Comparison of ENCODE assay signal across 18 cellular contexts in the genomic region with DNA sequence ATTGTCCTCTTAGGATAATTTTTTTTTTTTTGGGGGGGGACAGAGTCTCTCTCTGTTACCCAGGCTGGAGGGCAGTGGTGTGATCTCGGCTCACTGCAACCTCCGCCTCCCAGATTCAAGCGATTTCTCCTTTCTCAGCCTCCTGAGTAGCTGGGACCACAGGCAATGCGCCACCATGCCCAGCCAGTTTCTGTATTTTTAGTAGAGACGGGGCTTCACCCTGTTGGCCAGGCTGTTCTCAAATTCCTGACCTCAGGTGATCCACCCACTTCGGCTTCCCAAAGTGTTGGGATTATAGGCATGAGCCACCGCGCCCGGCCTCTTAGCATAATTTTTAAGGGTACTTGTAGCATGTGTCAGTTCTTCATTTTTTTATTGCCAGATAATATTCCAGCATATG.
A peak's percentile ranks its signal among the peaks of the same experiment; 100 is the strongest.
DNase-seq lines count a peak whose midpoint lies in the region; ATAC-seq, FAIRE-seq and TF ChIP-seq lines count a peak whose summit lies in the region.
"Had no signal": no experiment of that assay in that cellular context is flagged by ENCODE, and none has a peak within 500 bp of the region (broad histone marks: within the 10 kb centered on the region; RNA-seq: fewer than 3 reads in every experiment).

No MANE protein-coding gene starts in this region.

- H2BK15ac ChIP-seq in H9 (ENCODE audit: low read depth, low read length) = no peak overlapping the region

- H3K36me3 Mint-ChIP-seq in H9 (ENCODE audit: insufficient read depth in 1 of 3, low read depth in 3 of 3) = peaks cover 0 to 4% (median 0%) of the 10 kb centered on the region in 3 experiments; a peak in 2 of 7 replicates
- H3K36me3 Mint-ChIP-seq in astrocyte (ENCODE audit: low read depth, unreplicated experiment) = peaks cover 13% of the 10 kb centered on the region
- H3K36me3 Mint-ChIP-seq in osteocyte (ENCODE audit: unreplicated experiment) = peaks cover 13% of the 10 kb centered on the region

- H3K36me3 ChIP-seq in astrocyte (ENCODE audit: insufficient read depth, low read length) (no peaks in the 10 kb centered on the region), adrenal gland (replicated peaks in 1 of 2) (no peaks in the 10 kb centered on the region), HAP-1 (replicated peaks) (no peaks in the 10 kb centered on the region)
- H3K36me3 ChIP-seq: BE2C had no signal

- H3K4ac ChIP-seq in H9 (ENCODE audit: low read depth, low read length) = no peak overlapping the region

- no peak overlapping the region for H2BK12ac ChIP-seq in H9 (ENCODE audit: insufficient read length, low read depth, low read length)

- no peak for TF ChIP-seq POLR2A in adrenal gland (IDR thresholded peaks at IDR 0.05)

- H3K27me3 ChIP-seq in H9 (ENCODE audit: insufficient read depth, low read length) = no peaks in the 10 kb centered on the region
- no peaks in the 10 kb centered on the region for H3K27me3 ChIP-seq in astrocyte (ENCODE audit: insufficient read depth, low read length)
- no peaks in the 10 kb centered on the region for H3K27me3 ChIP-seq in adrenal gland
- no peaks in the 10 kb centered on the region for H3K27me3 ChIP-seq in HAP-1 (ENCODE audit: low read depth)
- H3K27me3 ChIP-seq: BE2C had no signal

- WGBS in H9 (ENCODE audit: extremely low coverage, insufficient read length, low lambda C conversion rate) = no CpG with 5 or more reads among the region's 9 CpGs
- WGBS in adrenal gland, 4 donors = 94 to 98% (median 97%) methylated on average over 8 to 9 of the region's 9 CpGs

- H3K27ac Mint-ChIP-seq in H9 = peak overlapping the region in 2 of 3 experiments; percentile 28 to 53; a peak in 4 of 7 replicates
- peak overlapping the region; percentile 69 for H3K27ac Mint-ChIP-seq in astrocyte (ENCODE audit: unreplicated experiment)
- H3K27ac Mint-ChIP-seq in osteocyte (ENCODE audit: unreplicated experiment) = peak overlapping the region; percentile 27
- H3K27ac Mint-ChIP-seq: CD4-positive, alpha-beta memory T cell; HFFc6 had no signal

- H4K91ac ChIP-seq in H9 (ENCODE audit: insufficient read length, low read depth, low read length) = no peak overlapping the region

- no peak overlapping the region for H3T11ph ChIP-seq in H9 (ENCODE audit: low read length)

- H4K5ac ChIP-seq in H9 (ENCODE audit: insufficient read length, low read depth, low read length) = no peak overlapping the region

- H2AFZ ChIP-seq in H9 (ENCODE audit: low read length) (no peak overlapping the region), astrocyte (ENCODE audit: low read depth, low read length) (no peak overlapping the region)
- H2AFZ ChIP-seq: GM23248 had no signal

- H2AK5ac ChIP-seq in H9 (ENCODE audit: insufficient read length, low read length) = no peak overlapping the region

- in situ Hi-C loops in HAP-1 (cut with MboI; ENCODE audit: low sequenced_read_pairs) = no loop called here

- H2BK20ac ChIP-seq in H9 (ENCODE audit: low read depth, low read length, poor library complexity, severe bottlenecking) = no peak overlapping the region

- H3K9me3 Mint-ChIP-seq in H9 = no peaks in the 10 kb centered on the region
- H3K9me3 Mint-ChIP-seq in astrocyte (ENCODE audit: unreplicated experiment) = no peaks in the 10 kb centered on the region
- H3K9me3 Mint-ChIP-seq in osteocyte (ENCODE audit: unreplicated experiment) = no peaks in the 10 kb centered on the region
- H3K9me3 Mint-ChIP-seq: CD4-positive, alpha-beta memory T cell; HFFc6 had no signal

- no peaks in the 10 kb centered on the region for H3K27me3 Mint-ChIP-seq in H9 (ENCODE audit: low read depth)
- no peaks in the 10 kb centered on the region for H3K27me3 Mint-ChIP-seq in astrocyte (ENCODE audit: low read depth, unreplicated experiment)
- no peaks in the 10 kb centered on the region for H3K27me3 Mint-ChIP-seq in osteocyte (ENCODE audit: unreplicated experiment)
- H3K27me3 Mint-ChIP-seq: CD4-positive, alpha-beta memory T cell had no signal

- no peak overlapping the region for H3K23ac ChIP-seq in H9 (ENCODE audit: insufficient read length, low read depth, low read length)

- H3K4me3 ChIP-seq in astrocyte (ENCODE audit: insufficient read depth, low read depth, low read length) (no peak overlapping the region), adrenal gland (no peak overlapping the region), HAP-1 (no peak overlapping the region)
- H3K4me3 ChIP-seq: GM23248 had no signal

- H3K79me2 ChIP-seq in H9 (ENCODE audit: insufficient read depth, low read length) = no peaks in the 10 kb centered on the region; the same call in 1 of the 2 replicates
- peaks cover 99% of the 10 kb centered on the region for H3K79me2 ChIP-seq in astrocyte (ENCODE audit: insufficient read depth, low read length)

- H2BK120ac ChIP-seq in H9 (ENCODE audit: low read depth, low read length, poor library complexity, severe bottlenecking) = no peak overlapping the region

- no peak for FAIRE-seq in astrocyte (lab: Jason Lieb, UNC)
- FAIRE-seq: A204.1, HepG2, HTR-8/SVneo had no signal

- H3K4me3 Mint-ChIP-seq in H9 = no peak overlapping the region; a peak in 1 of 5 replicates
- no peak overlapping the region for H3K4me3 Mint-ChIP-seq in astrocyte (ENCODE audit: unreplicated experiment)
- no peak overlapping the region for H3K4me3 Mint-ChIP-seq in osteocyte (ENCODE audit: unreplicated experiment)
- H3K4me3 Mint-ChIP-seq: CD4-positive, alpha-beta memory T cell; HFFc6 had no signal

- H3K4me1 Mint-ChIP-seq in H9 (peaks cover 46 to 47% of the 10 kb centered on the region in 2 experiments), astrocyte (ENCODE audit: low read depth, unreplicated experiment) (peaks cover 70% of the 10 kb centered on the region), osteocyte (ENCODE audit: unreplicated experiment) (peaks cover 32% of the 10 kb centered on the region)

- no peak overlapping the region for H3K56ac ChIP-seq in H9 (ENCODE audit: insufficient read length, low read depth, low read length)

- H3K4me2 ChIP-seq in H9 (ENCODE audit: insufficient read depth, insufficient read length, low read length) (no peak overlapping the region), astrocyte (ENCODE audit: low read length) (no peak overlapping the region)

- H3K4me1 ChIP-seq in H9 (ENCODE audit: insufficient read depth, low read length) = peaks cover 7% of the 10 kb centered on the region; the same call in 1 of the 2 replicates
- H3K4me1 ChIP-seq in astrocyte (ENCODE audit: insufficient read depth, low read length) = peaks cover 22% of the 10 kb centered on the region
- peaks cover 5 to 31% of the 10 kb centered on the region in 2 donors for H3K4me1 ChIP-seq in adrenal gland (replicated peaks in 1 of 2)
- no peaks in the 10 kb centered on the region for H3K4me1 ChIP-seq in HAP-1
- H3K4me1 ChIP-seq: BE2C had no signal

- no peak overlapping the region for H3K14ac ChIP-seq in H9 (ENCODE audit: insufficient read depth, low read length)

- ATAC-seq in GM21360 (IDR thresholded peaks at IDR 0.05; ENCODE audit: unreplicated experiment) = no peak
- ATAC-seq: HepG2 had no signal

- H3K79me1 ChIP-seq in H9 (ENCODE audit: insufficient read depth, low read depth, low read length, poor library complexity, severe bottlenecking) = peaks cover 9% of the 10 kb centered on the region

- no peak for TF ChIP-seq CTCF in H9 (conservative IDR thresholded peaks at IDR 0.05)
- no peak for TF ChIP-seq CTCF in astrocyte (IDR thresholded peaks at IDR 0.05; ENCODE audit: insufficient read depth, low read depth, low read length)
- no peak for TF ChIP-seq CTCF in osteocyte (IDR thresholded peaks at IDR 0.05)
- no peak for TF ChIP-seq CTCF in GM10266 (IDR thresholded peaks at IDR 0.05; ENCODE audit: control insufficient read depth, insufficient read depth, low read depth, missing control alignments)
- TF ChIP-seq CTCF in adrenal gland (IDR thresholded peaks at IDR 0.05) = no peak

- H4K20me1 ChIP-seq in H9 (ENCODE audit: control insufficient read depth, insufficient read depth, insufficient read length) (no peaks in the 10 kb centered on the region), astrocyte (ENCODE audit: insufficient read depth, low read length) (peaks cover 60% of the 10 kb centered on the region)

- H2BK5ac ChIP-seq in H9 (ENCODE audit: insufficient read length, low read length) = no peak overlapping the region

- intact Hi-C loops in adrenal gland (cut with DNase I) = no loop called here

- H3K9me3 ChIP-seq in H9 (ENCODE audit: control insufficient read depth, low read depth, low read length) = no peaks in the 10 kb centered on the region
- H3K9me3 ChIP-seq in astrocyte (ENCODE audit: insufficient read depth, low read depth, low read length) = no peaks in the 10 kb centered on the region
- H3K9me3 ChIP-seq in adrenal gland (replicated peaks in 1 of 3) = no peaks in the 10 kb centered on the region
- H3K9me3 ChIP-seq in HAP-1 = no peaks in the 10 kb centered on the region
- H3K9me3 ChIP-seq: BE2C had no signal

- DNase-seq in H9 = no peak
- no peak for DNase-seq in astrocyte (ENCODE audit: low read depth)
- DNase-seq in osteocyte (ENCODE audit: extremely low spot score, unreplicated experiment) = no peak
- DNase-seq in GM10266 (ENCODE audit: extremely low spot score) = no peak
- no peak for DNase-seq in adrenal gland
- DNase-seq in HAP-1 (ENCODE audit: low spot score in 2 of 2) = no peak
- DNase-seq: BE2C; CD4-positive, alpha-beta memory T cell; DND-41; GDM1; GM23248; H7; HFFc6 had no signal

- H3K27ac ChIP-seq in H9 (ENCODE audit: insufficient read length, low read depth, low read length) = no peak overlapping the region
- no peak overlapping the region for H3K27ac ChIP-seq in astrocyte (ENCODE audit: low read depth, low read length)
- H3K27ac ChIP-seq in adrenal gland = no peak overlapping the region
- H3K27ac ChIP-seq: C4-2B had no signal

- H3K23me2 ChIP-seq in H9 (ENCODE audit: insufficient read length, low read depth, low read length, poor library complexity, severe bottlenecking) = no peaks in the 10 kb centered on the region

- H4K8ac ChIP-seq in H9 (replicated peaks; ENCODE audit: insufficient read length, low read depth, low read length) = no peak overlapping the region

- H3K9ac ChIP-seq in H9 (ENCODE audit: extremely low read depth, insufficient read length, low read length) (no peak overlapping the region), astrocyte (ENCODE audit: low read length) (no peak overlapping the region)
- H3K9ac ChIP-seq: GM23248 had no signal

- H3K18ac ChIP-seq in H9 (ENCODE audit: insufficient read length, low read depth, low read length) = no peak overlapping the region
